In genomic region chr3:191336833-191337232, GRCh38 we compare ENCODE assay signal across 25 cellular contexts. TPM values are rescaled to one million over a fixed set of nuclear protein-coding genes. Genes with fewer than 3 reads are reported as not detected.
A peak's percentile ranks its signal among the peaks of the same experiment; 100 is the strongest.
DNase-seq lines count a peak whose midpoint lies in the region; ATAC-seq, FAIRE-seq and TF ChIP-seq lines count a peak whose summit lies in the region.
"Had no signal": no experiment of that assay in that cellular context is flagged by ENCODE, and none has a peak within 500 bp of the region (broad histone marks: within the 10 kb centered on the region; RNA-seq: fewer than 3 reads in every experiment).

No MANE protein-coding gene starts in this region.

- no peaks in the 10 kb centered on the region for H3K9me3 ChIP-seq in SJSA1 (replicated peaks)
- no peaks in the 10 kb centered on the region for H3K9me3 ChIP-seq in thoracic aorta
- H3K9me3 ChIP-seq in small intestine (ENCODE audit: control insufficient read depth, low read depth) = no peaks in the 10 kb centered on the region
- H3K9me3 ChIP-seq: body of pancreas, colonic mucosa, HAP-1, vagina had no signal

- no peak for ATAC-seq in stimulated activated naive CD8-positive, alpha-beta T cell treated with anti-CD3 and anti-CD28 coated beads, Interleukin-15, amount 100 ng/mL, for 72 hours
- ATAC-seq in HG02870 (IDR thresholded peaks at IDR 0.05; ENCODE audit: unreplicated experiment) (peak; percentile 34), thoracic aorta (ENCODE audit: insufficient number of reproducible peaks, low FRiP score, low read depth) (no peak), GM18519 (IDR thresholded peaks at IDR 0.05; ENCODE audit: low FRiP score, unreplicated experiment) (no peak)
- ATAC-seq: body of pancreas had no signal

- H3K4me1 Mint-ChIP-seq in stimulated activated naive CD8-positive, alpha-beta T cell treated with anti-CD3 and anti-CD28 coated beads, Interleukin-15, Interleukin-2, amounts not matched to agents 100 ng/mL and 50 ng/mL, for 24 hours (ENCODE audit: low read depth) = peaks cover 66% of the 10 kb centered on the region
- H3K4me1 Mint-ChIP-seq in stimulated activated naive CD8-positive, alpha-beta T cell treated with anti-CD3 and anti-CD28 coated beads, Interleukin-15, amount 100 ng/mL, for 72 hours = no peaks in the 10 kb centered on the region

- H3K27me3 ChIP-seq in SJSA1 (replicated peaks) (no peaks in the 10 kb centered on the region), thoracic aorta (replicated peaks; ENCODE audit: insufficient read depth) (no peaks in the 10 kb centered on the region), small intestine (ENCODE audit: control insufficient read depth in 2 of 2, insufficient read depth in 2 of 2, low read length in 2 of 2) (no peaks in the 10 kb centered on the region)
- H3K27me3 ChIP-seq: body of pancreas, colonic mucosa, vagina had no signal

- H3K27me3 Mint-ChIP-seq in stimulated activated naive CD8-positive, alpha-beta T cell treated with anti-CD3 and anti-CD28 coated beads, Interleukin-15, Interleukin-2, amounts not matched to agents 100 ng/mL and 50 ng/mL, for 24 hours = peaks cover 9% of the 10 kb centered on the region
- H3K27me3 Mint-ChIP-seq in stimulated activated naive CD8-positive, alpha-beta T cell treated with anti-CD3 and anti-CD28 coated beads, Interleukin-15, amount 100 ng/mL, for 72 hours = no peaks in the 10 kb centered on the region

- WGBS in small intestine, 3 donors = 74 to 84% (median 77%) methylated on average over 2 of the region's 2 CpGs

- H3K9me3 Mint-ChIP-seq in stimulated activated naive CD8-positive, alpha-beta T cell treated with anti-CD3 and anti-CD28 coated beads, Interleukin-15, Interleukin-2, amounts not matched to agents 100 ng/mL and 50 ng/mL, for 24 hours = no peaks in the 10 kb centered on the region
- no peaks in the 10 kb centered on the region for H3K9me3 Mint-ChIP-seq in stimulated activated naive CD8-positive, alpha-beta T cell treated with anti-CD3 and anti-CD28 coated beads, Interleukin-15, amount 100 ng/mL, for 72 hours
- H3K9me3 Mint-ChIP-seq: nephron progenitor cell had no signal

- no peak overlapping the region for H3K4me3 ChIP-seq in SJSA1
- H3K4me3 ChIP-seq in thoracic aorta = peak overlapping the region; percentile 47
- H3K4me3 ChIP-seq in small intestine (ENCODE audit: low read depth in 1 of 2, low read length in 2 of 2) = no peak overlapping the region
- H3K4me3 ChIP-seq: body of pancreas, colonic mucosa, HAP-1, vagina had no signal

- no peaks in the 10 kb centered on the region for H3K36me3 Mint-ChIP-seq in stimulated activated naive CD8-positive, alpha-beta T cell treated with anti-CD3 and anti-CD28 coated beads, Interleukin-15, Interleukin-2, amounts not matched to agents 100 ng/mL and 50 ng/mL, for 24 hours (ENCODE audit: low read depth)
- H3K36me3 Mint-ChIP-seq: activated naive CD8-positive, alpha-beta T cell had no signal

- H3K27ac Mint-ChIP-seq in stimulated activated naive CD8-positive, alpha-beta T cell treated with anti-CD3 and anti-CD28 coated beads, Interleukin-15, Interleukin-2, amounts not matched to agents 100 ng/mL and 50 ng/mL, for 24 hours = peak overlapping the region; percentile 36
- H3K27ac Mint-ChIP-seq in stimulated activated naive CD8-positive, alpha-beta T cell treated with anti-CD3 and anti-CD28 coated beads, Interleukin-15, amount 100 ng/mL, for 72 hours = no peak overlapping the region
- H3K27ac Mint-ChIP-seq: activated naive CD8-positive, alpha-beta T cell; nephron progenitor cell had no signal

- H3K4me1 ChIP-seq in SJSA1 (replicated peaks) (peaks cover 64% of the 10 kb centered on the region), thoracic aorta (ENCODE audit: control insufficient read depth in 1 of 2, low read depth in 2 of 2) (peaks cover 64 to 94% of the 10 kb centered on the region in 2 donors), small intestine (ENCODE audit: control insufficient read depth in 2 of 2, insufficient read depth in 1 of 2, low read depth in 1 of 2, low read length in 1 of 2) (peaks cover 1 to 12% of the 10 kb centered on the region in 2 donors)
- H3K4me1 ChIP-seq: colonic mucosa had no signal

- H3K27ac ChIP-seq in SJSA1 (peak overlapping the region; percentile 55; the same call in 1 of the 2 replicates), thoracic aorta (peak overlapping the region in 1 of 2 donors; percentile 62), small intestine (ENCODE audit: low read depth in 1 of 2, low read length in 1 of 2) (no peak overlapping the region)
- H3K27ac ChIP-seq: body of pancreas, colonic mucosa, KMS-11 had no signal

- no peak for DNase-seq in stimulated activated naive CD8-positive, alpha-beta T cell treated with anti-CD3 and anti-CD28 coated beads, Interleukin-15, amount 100 ng/mL, for 72 hours
- DNase-seq in SJSA1 (ENCODE audit: low read depth in 1 of 2, low spot score in 2 of 2) (no peak), thoracic aorta (ENCODE audit: low spot score) (no peak), A172 (ENCODE audit: low spot score) (no peak), small intestine (no peak)
- DNase-seq: ACHN; activated CD4-positive, alpha-beta T cell treated with anti-CD3 and anti-CD28 coated beads, Interleukin-2, amount 50 U/mL, for 1 hour; activated T-cell treated with anti-CD3 and anti-CD28 coated beads for 4 hours; body of pancreas; colonic mucosa; NCI-H1092 treated with DMSO at 0.1 percent for 48 hours; NCI-H2107; NCI-H526 treated with DMSO at 0.1 percent for 48 hours; nephron progenitor cell; stimulated activated CD4-positive, alpha-beta T cell treated with anti-CD3 and anti-CD28 coated beads, Interleukin-15, amount 100 ng/mL, for 24 hours; stimulated activated naive CD4-positive, alpha-beta T cell treated with Interleukin-2 at 50 U/mL for 16 hours had no signal

- no peak for TF ChIP-seq CTCF in thoracic aorta (IDR thresholded peaks at IDR 0.05)

- H3K4me3 Mint-ChIP-seq in stimulated activated naive CD8-positive, alpha-beta T cell treated with anti-CD3 and anti-CD28 coated beads, Interleukin-15, Interleukin-2, amounts not matched to agents 100 ng/mL and 50 ng/mL, for 24 hours = no peak overlapping the region
- H3K4me3 Mint-ChIP-seq in stimulated activated naive CD8-positive, alpha-beta T cell treated with anti-CD3 and anti-CD28 coated beads, Interleukin-15, amount 100 ng/mL, for 72 hours = no peak overlapping the region
- H3K4me3 Mint-ChIP-seq: activated naive CD8-positive, alpha-beta T cell; nephron progenitor cell had no signal

- H3K36me3 ChIP-seq in SJSA1 (no peaks in the 10 kb centered on the region), thoracic aorta (no peaks in the 10 kb centered on the region), small intestine (ENCODE audit: control insufficient read depth in 2 of 2, insufficient read depth in 2 of 2, low read length in 2 of 2) (no peaks in the 10 kb centered on the region)
- H3K36me3 ChIP-seq: colonic mucosa, HAP-1, vagina had no signal

- no peak for FAIRE-seq in small intestine (lab: Jason Lieb, UNC)
- FAIRE-seq: endometrium, islet of Langerhans had no signal

RNA-seq across cellular contexts. Expression of gene UTS2B, which starts 6.5 kb away (rescaled TPM):
- total RNA-seq in SJSA1 (2014; rRNA removed; shearing (Covaris generic)) = 0.76 TPM in 1 of 2 replicates, not detected in the other
- total RNA-seq in thoracic aorta = under 1 TPM in 1 of 2 donors, not detected in 1; 0.81 TPM
- total RNA-seq in A172 (2014; rRNA removed; shearing (Covaris generic)) = not detected in 2 replicates
- under 1 TPM in 1 of 3 donors, not detected in 2; 0.09 TPM for polyA plus RNA-seq in small intestine
- total RNA-seq: body of pancreas had no signal

RNA-seq across cellular contexts. Expression of gene CCDC50, which starts 7.6 kb away (rescaled TPM):
- total RNA-seq in SJSA1 (2014; rRNA removed; shearing (Covaris generic)) = 132 and 155 TPM in 2 replicates
- total RNA-seq in thoracic aorta = 100 to 1,000 TPM in 1 of 2 donors, 10 to 100 TPM in 1; 99.5 to 169 TPM
- total RNA-seq in A172 (2014; rRNA removed; shearing (Covaris generic)) = 94.5 and 110 TPM in 2 replicates
- 10 to 100 TPM; 18.6 to 31.1 (median 22.1) TPM for polyA plus RNA-seq in small intestine
